13 cellular contexts compared by ENCODE assay signal in the genomic region with DNA sequence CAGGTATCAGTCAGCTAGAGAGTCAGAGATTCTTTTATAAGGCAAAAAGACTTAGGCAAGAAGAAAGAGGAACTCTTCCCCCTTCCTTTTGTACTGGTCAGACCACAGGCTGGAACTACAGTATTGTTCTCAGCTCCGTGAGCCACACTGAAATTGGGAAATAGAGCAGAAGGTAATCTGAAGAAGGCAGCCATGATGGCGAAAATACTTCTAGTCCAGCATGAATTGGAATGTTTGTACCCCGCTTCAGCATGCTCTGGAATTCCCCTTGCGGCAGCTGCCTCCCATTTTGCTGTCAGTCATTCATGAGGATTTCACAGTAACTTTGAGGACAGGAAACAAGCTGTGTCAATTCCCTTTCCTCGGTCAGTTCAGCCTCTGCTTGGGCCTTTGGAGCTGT.
DNase-seq lines count a peak whose midpoint lies in the region; ATAC-seq and TF ChIP-seq lines count a peak whose summit lies in the region.
"Had no signal": no experiment of that assay in that cellular context is flagged by ENCODE, and none has a peak within 500 bp of the region (broad histone marks: within the 10 kb centered on the region; RNA-seq: fewer than 3 reads in every experiment).

No MANE protein-coding gene starts in this region.

- H3K27ac ChIP-seq in brain microvascular endothelial cell, result no peak overlapping the region
- H3K27ac ChIP-seq: cardiac muscle cell, VCaP had no signal

- no peaks in the 10 kb centered on the region for H3K27me3 ChIP-seq in brain microvascular endothelial cell (replicated peaks)
- H3K27me3 ChIP-seq: cardiac muscle cell had no signal

- no peaks in the 10 kb centered on the region for H3K36me3 ChIP-seq in brain microvascular endothelial cell (replicated peaks)
- H3K36me3 ChIP-seq: cardiac muscle cell, HAP-1 had no signal

- no peak for TF ChIP-seq CTCF in brain microvascular endothelial cell (IDR thresholded peaks at IDR 0.05; ENCODE audit: low read depth, low read length, missing control alignments)

- peak; percentile 77 for DNase-seq in G401 (ENCODE audit: low spot score)
- DNase-seq in NCI-H226, result peak; percentile 26
- peak; percentile 27 for DNase-seq in brain microvascular endothelial cell
- DNase-seq in lung microvascular endothelial cell (ENCODE audit: low read depth in 2 of 2), result peak; percentile 58 to 69
- DNase-seq: mucosa of descending colon had no signal

- ATAC-seq in GM18502 (IDR thresholded peaks at IDR 0.05; ENCODE audit: poor library complexity, unreplicated experiment) (no peak), GM18519 (IDR thresholded peaks at IDR 0.05; ENCODE audit: low FRiP score, unreplicated experiment) (no peak), GM21737 (IDR thresholded peaks at IDR 0.05; ENCODE audit: unreplicated experiment) (no peak), HG03442 (IDR thresholded peaks at IDR 0.05; ENCODE audit: unreplicated experiment) (no peak)
- ATAC-seq: mucosa of descending colon had no signal

- in situ Hi-C loops in G401 (cut with HindIII; ENCODE audit: low sequenced_read_pairs), result no loop called here
- in situ Hi-C loops in brain microvascular endothelial cell (cut with HindIII; ENCODE audit: low pct_ligation_motif_present, low sequenced_read_pairs), result no loop called here

- no peak overlapping the region for H3K4me3 ChIP-seq in brain microvascular endothelial cell (ENCODE audit: low read depth, low read length)
- H3K4me3 ChIP-seq: cardiac muscle cell, HAP-1, mucosa of descending colon, skin epidermis had no signal

Comparison
In these comparisons a context has a peak if more than half of its experiments do, and no peak if none do; other contexts are left out.
1. DNase-seq: peak in every context shown above with its lines; median percentile 77 in G401; 64 in lung microvascular endothelial cell; 27 in brain microvascular endothelial cell; 26 in NCI-H226.